ENCODE assay signal across 1 cellular context in the genomic region with DNA sequence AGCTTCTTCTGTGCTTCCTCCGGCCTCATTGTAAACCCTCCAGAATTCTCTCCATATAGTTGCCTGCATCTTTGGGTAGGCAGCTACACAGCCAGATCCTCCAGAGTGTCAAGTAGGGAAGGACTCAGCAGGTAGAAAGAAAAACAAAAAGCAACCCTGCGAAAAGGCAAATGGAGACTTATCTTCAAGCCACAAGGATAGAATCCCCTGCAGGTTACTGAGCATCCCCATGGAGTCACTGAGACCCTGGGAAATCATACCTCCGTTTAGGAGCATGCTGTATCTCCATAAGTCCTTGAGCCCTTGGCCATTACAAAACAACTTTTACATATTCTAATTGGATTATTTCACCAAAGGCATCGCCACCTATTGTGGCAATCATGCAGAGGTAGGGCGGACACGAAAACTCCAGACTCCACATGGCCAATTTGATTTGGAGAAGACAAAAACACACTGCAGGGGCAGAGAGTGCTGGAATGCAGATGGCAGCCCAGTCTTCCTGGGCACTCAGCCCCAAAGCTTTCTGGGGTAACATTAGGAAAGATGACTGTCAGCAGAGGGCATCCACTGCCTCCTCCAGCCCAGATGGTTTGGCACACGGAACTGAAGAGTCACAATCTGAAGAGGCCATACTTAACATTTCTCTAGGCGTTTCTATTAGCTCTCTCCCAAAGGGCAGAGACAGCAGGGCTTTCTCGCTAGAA.
TF ChIP-seq lines count a peak whose summit lies in the region.

No MANE protein-coding gene starts in this region.

TF ChIP-seq in HEK293, 187 proteins besides CTCF, POLR2A, EP300 and RAD21:
- TF ChIP-seq, protein P1, sequence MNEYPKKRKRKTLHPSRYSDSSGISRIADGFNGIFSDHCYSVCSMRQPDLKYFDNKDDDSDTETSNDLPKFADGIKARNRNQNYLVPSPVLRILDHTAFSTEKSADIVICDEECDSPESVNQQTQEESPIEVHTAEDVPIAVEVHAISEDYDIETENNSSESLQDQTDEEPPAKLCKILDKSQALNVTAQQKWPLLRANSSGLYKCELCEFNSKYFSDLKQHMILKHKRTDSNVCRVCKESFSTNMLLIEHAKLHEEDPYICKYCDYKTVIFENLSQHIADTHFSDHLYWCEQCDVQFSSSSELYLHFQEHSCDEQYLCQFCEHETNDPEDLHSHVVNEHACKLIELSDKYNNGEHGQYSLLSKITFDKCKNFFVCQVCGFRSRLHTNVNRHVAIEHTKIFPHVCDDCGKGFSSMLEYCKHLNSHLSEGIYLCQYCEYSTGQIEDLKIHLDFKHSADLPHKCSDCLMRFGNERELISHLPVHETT (tag by site-specific recombination; IDR thresholded peaks at IDR 0.05) = no peak
- TF ChIP-seq SP2 (tag by site-specific recombination; IDR thresholded peaks at IDR 0.05) (no peak), ZNF791 (tag by site-specific recombination; IDR thresholded peaks at IDR 0.05) (no peak), TCF7L2 (IDR thresholded peaks at IDR 0.05; ENCODE audit: borderline replicate concordance, low read depth, low read length) (no peak), ZIC2 (tag by site-specific recombination; IDR thresholded peaks at IDR 0.05) (peak; percentile 59; the same call in 1 of the 2 replicates)
TF ChIP-seq in HEK293: peak in this region for 1.
